Comparison of ENCODE assay signal across 20 cellular contexts in genomic region chr12:4849946-4850345, GRCh38. TPM values are rescaled to one million over a fixed set of nuclear protein-coding genes. Genes with fewer than 3 reads are reported as not detected.
DNase-seq lines count a peak whose midpoint lies in the region; ATAC-seq, FAIRE-seq and TF ChIP-seq lines count a peak whose summit lies in the region.
"Had no signal": no experiment of that assay in that cellular context is flagged by ENCODE, and none has a peak within 500 bp of the region (broad histone marks: within the 10 kb centered on the region; RNA-seq: fewer than 3 reads in every experiment).

No MANE protein-coding gene starts in this region.

- peaks cover 4% of the 10 kb centered on the region for H3K27me3 Mint-ChIP-seq in endodermal cell (ENCODE audit: insufficient read depth)
- H3K27me3 Mint-ChIP-seq in nephron progenitor cell (ENCODE audit: low read depth, poor library complexity), result peaks cover 20% of the 10 kb centered on the region

- peak; percentile 42 for DNase-seq in ecto neural progenitor cell (ENCODE audit: low spot score)
- peak; percentile 47 for DNase-seq in endodermal cell
- DNase-seq in nephron progenitor cell, result no peak
- DNase-seq in urothelium cell line (ENCODE audit: low spot score), result no peak
- DNase-seq in iPS-NIHi11 (ENCODE audit: low spot score), result no peak
- DNase-seq in HT-29 (ENCODE audit: low spot score), result no peak
- DNase-seq: ACHN; BE2C; C1 segment of cervical spinal cord; Caco-2; CD4-positive, CD25-positive, alpha-beta regulatory T cell; CD8-positive, alpha-beta memory T cell; GOT3; H7 had no signal

- H3K27ac ChIP-seq in endodermal cell (ENCODE audit: low read depth, low read length), result no peak overlapping the region

- no peaks in the 10 kb centered on the region for H3K4me1 ChIP-seq in endodermal cell (ENCODE audit: control insufficient read depth, insufficient read depth, low read length)
- H3K4me1 ChIP-seq: BE2C, Caco-2 had no signal

- no peak overlapping the region for H3K9ac ChIP-seq in endodermal cell (ENCODE audit: extremely low read depth, low read length, poor library complexity, severe bottlenecking)

- H3K27ac Mint-ChIP-seq in endodermal cell (no peak overlapping the region), nephron progenitor cell (peak overlapping the region; percentile 10)
- H3K27ac Mint-ChIP-seq: CD8-positive, alpha-beta memory T cell had no signal

- TF ChIP-seq CTCF in endodermal cell (conservative IDR thresholded peaks at IDR 0.05), result no peak
- TF ChIP-seq CTCF in nephron progenitor cell (IDR thresholded peaks at IDR 0.05), result no peak

- no peak overlapping the region for H3K4me3 ChIP-seq in endodermal cell (ENCODE audit: low read length)

- ATAC-seq in GM18861 (IDR thresholded peaks at IDR 0.05; ENCODE audit: unreplicated experiment), result no peak

- H3K36me3 Mint-ChIP-seq in endodermal cell (ENCODE audit: low read depth), result no peaks in the 10 kb centered on the region
- H3K36me3 Mint-ChIP-seq in nephron progenitor cell (ENCODE audit: low read depth), result peaks cover 4% of the 10 kb centered on the region
- H3K36me3 Mint-ChIP-seq: CD4-positive, CD25-positive, alpha-beta regulatory T cell had no signal

- H3K9me3 ChIP-seq in endodermal cell (ENCODE audit: control insufficient read depth, low read length), result no peaks in the 10 kb centered on the region
- H3K9me3 ChIP-seq: BE2C, Caco-2 had no signal

- H3K9me3 Mint-ChIP-seq in endodermal cell (no peaks in the 10 kb centered on the region), nephron progenitor cell (no peaks in the 10 kb centered on the region)
- H3K9me3 Mint-ChIP-seq: CD4-positive, CD25-positive, alpha-beta regulatory T cell; CD8-positive, alpha-beta memory T cell had no signal

- H3K4me3 Mint-ChIP-seq in endodermal cell (no peak overlapping the region), nephron progenitor cell (no peak overlapping the region)
- H3K4me3 Mint-ChIP-seq: CD4-positive, CD25-positive, alpha-beta regulatory T cell; CD8-positive, alpha-beta memory T cell had no signal

- no peaks in the 10 kb centered on the region for H3K4me1 Mint-ChIP-seq in endodermal cell
- H3K4me1 Mint-ChIP-seq in nephron progenitor cell, result peaks cover 16% of the 10 kb centered on the region

- 73 to 82% methylated on average over 6 to 14 of the region's 14 CpGs for WGBS in endodermal cell (ENCODE audit: insufficient coverage in 1 of 2, insufficient read length in 1 of 2), 2 experiments

- no peaks in the 10 kb centered on the region for H3K27me3 ChIP-seq in endodermal cell (ENCODE audit: control insufficient read depth, insufficient read depth, low read length, poor library complexity, severe bottlenecking)

- FAIRE-seq in urothelium cell line (lab: Jason Lieb, UNC), result peak; percentile 86
- FAIRE-seq: A204.1, D721Med, G401.6, GM12891, GM18507 had no signal

- no peaks in the 10 kb centered on the region for H3K36me3 ChIP-seq in endodermal cell (ENCODE audit: control insufficient read depth, insufficient read depth, low read length)
- H3K36me3 ChIP-seq: BE2C had no signal

RNA-seq across cellular contexts. Expression of gene KCNA1, which starts 59.8 kb away (rescaled TPM):
- not detected for total RNA-seq in endodermal cell
- polyA plus RNA-seq in endodermal cell (2013, experiment 1 of 2), result 0.25 TPM
- 0.08 TPM for polyA plus RNA-seq in endodermal cell (2013, experiment 2 of 2)
- total RNA-seq in HT-29 (2014; rRNA removed; shearing (Covaris generic)), result not detected in 2 replicates
- total RNA-seq: Caco-2; CD4-positive, CD25-positive, alpha-beta regulatory T cell; CD8-positive, alpha-beta memory T cell; H7 had no signal
- polyA plus RNA-seq: CD4-positive, CD25-positive, alpha-beta regulatory T cell; CD8-positive, alpha-beta memory T cell had no signal

Comparison
In these comparisons a context has a peak if more than half of its experiments do, and no peak if none do; other contexts are left out.
1. DNase-seq: peak in ecto neural progenitor cell (single experiment) and endodermal cell (single experiment); none in nephron progenitor cell (single experiment), urothelium cell line (single experiment), iPS-NIHi11 (single experiment) and HT-29 (single experiment).